1 cellular context compared by ENCODE assay signal in genomic region chr20:23606652-23607049, GRCh38.
TF ChIP-seq lines count a peak whose summit lies in the region.

No MANE protein-coding gene starts in this region.

TF ChIP-seq in HCT116, 20 proteins besides CTCF, POLR2A, EP300 and RAD21 (continued from another document):
- TF ChIP-seq ZBTB33 (IDR thresholded peaks at IDR 0.05; ENCODE audit: extremely low read depth, insufficient replicate concordance, low read length) (no peak), EZH2phosphoT487 (IDR thresholded peaks at IDR 0.05; ENCODE audit: borderline replicate concordance) (no peak)
TF ChIP-seq in HCT116: peak in this region for 0.
